9 cellular contexts compared by ENCODE assay signal in the genomic region with DNA sequence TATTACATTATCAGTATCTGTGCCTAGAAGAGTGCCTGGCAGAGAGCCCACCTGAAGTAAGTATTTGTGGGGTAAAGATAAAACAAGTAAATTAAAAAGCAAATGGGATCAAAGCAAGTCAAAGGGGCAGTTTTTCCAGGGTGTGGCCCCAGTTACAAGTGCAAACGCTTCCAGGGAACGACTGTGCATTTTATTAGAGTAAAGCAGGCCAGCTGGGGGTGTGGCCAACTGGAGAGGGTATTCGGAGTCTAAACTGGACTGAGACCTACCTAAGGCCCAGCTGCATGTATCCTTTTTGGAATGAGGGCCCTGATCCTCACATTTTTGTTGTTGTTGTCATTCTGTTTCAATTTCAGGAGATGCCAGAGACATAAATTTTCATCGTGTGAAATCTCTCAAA. TPM values are rescaled to one million over a fixed set of nuclear protein-coding genes. Genes with fewer than 3 reads are reported as not detected.
DNase-seq lines count a peak whose midpoint lies in the region; ATAC-seq and TF ChIP-seq lines count a peak whose summit lies in the region.
"Not testable (repeated sequence)": the region's sequence is repeated elsewhere in the genome, so short reads cannot be mapped to it uniquely, and the experiment has no call there.
"Had no signal": no experiment of that assay in that cellular context is flagged by ENCODE, and none has a peak within 500 bp of the region (broad histone marks: within the 10 kb centered on the region; RNA-seq: fewer than 3 reads in every experiment).

No MANE protein-coding gene starts in this region.

- DNase-seq in GM23248; type B pancreatic cell (ENCODE audit: extremely low spot score, unreplicated experiment): not testable (repeated sequence)
- DNase-seq in OCI-M1 (lab: John Stamatoyannopoulos, UW) (peak; percentile 31), colonic mucosa (peak; percentile 36), left colon (peak in 1 of 2 donors; percentile 37), osteoblast (ENCODE audit: insufficient read length, low spot score, missing footprints) (peak; percentile 42)

- H3K36me3 ChIP-seq in GM23248 (ENCODE audit: low read depth); colonic mucosa; osteoblast (ENCODE audit: insufficient read depth, low read length): not testable (repeated sequence)

- not testable (repeated sequence) for H3K9ac ChIP-seq in GM23248; colonic mucosa (ENCODE audit: low read depth in 2 of 2, low read length in 2 of 2)

- not testable (repeated sequence) for H3K9me2 ChIP-seq in GM23248 (ENCODE audit: insufficient read depth)

- intact Hi-C loops in colonic mucosa (cut with DNase I); left colon (cut with DNase I, micrococcal nuclease): not testable (repeated sequence)

- H3K4me3 Mint-ChIP-seq in type B pancreatic cell: not testable (repeated sequence)

- ATAC-seq in left colon: peak; percentile 61

- H3K27ac ChIP-seq in GM23248: peak overlapping the region; percentile 45; the same call in 1 of the 2 replicates
- H3K27ac ChIP-seq in colonic mucosa; osteoblast (ENCODE audit: low read depth, low read length): not testable (repeated sequence)

- not testable (repeated sequence) for H3K9me3 ChIP-seq in GM23248 (ENCODE audit: low read depth); colonic mucosa; osteoblast (ENCODE audit: low read depth, low read length)

- not testable (repeated sequence) for H3K36me3 Mint-ChIP-seq in type B pancreatic cell

- in situ Hi-C loops in GM23248 (cut with MboI): not testable (repeated sequence)

- H3K27me3 Mint-ChIP-seq in type B pancreatic cell: not testable (repeated sequence)

- not testable (repeated sequence) for H3K4me3 ChIP-seq in GM23248; colonic mucosa; osteoblast (ENCODE audit: insufficient read depth, low read length)

- H3K9me3 Mint-ChIP-seq in type B pancreatic cell: not testable (repeated sequence)

- H3K27ac Mint-ChIP-seq in type B pancreatic cell: peak overlapping the region; percentile 39

- H3F3A ChIP-seq in GM23248 (ENCODE audit: insufficient read depth): not testable (repeated sequence)

- H3K79me2 ChIP-seq in GM23248 (ENCODE audit: insufficient read depth): peaks cover 11% of the 10 kb centered on the region; the same call in 1 of the 2 replicates
- H3K79me2 ChIP-seq in osteoblast (ENCODE audit: insufficient read depth, low read length): not testable (repeated sequence)

- not testable (repeated sequence) for H2AFZ ChIP-seq in GM23248; osteoblast (ENCODE audit: low read length)

- not testable (repeated sequence) for H3K4me2 ChIP-seq in GM23248 (ENCODE audit: unreplicated experiment); osteoblast (ENCODE audit: insufficient read depth, low read length)

- whole genome bisulfite sequencing in GM23248 (ENCODE audit: low coverage in 1 of 2, low lambda C conversion rate in 2 of 2, missing lambda C conversion rate in 2 of 2), 2 experiments: 8 to 20% methylated on average over 4 of the region's 4 CpGs

- H3K4me1 ChIP-seq in GM23248 (ENCODE audit: insufficient read depth); colonic mucosa; osteoblast (ENCODE audit: insufficient read depth, low read length): not testable (repeated sequence)

- not testable (repeated sequence) for TF ChIP-seq CTCF in colonic mucosa (IDR thresholded peaks at IDR 0.05); osteoblast (IDR thresholded peaks at IDR 0.05; ENCODE audit: extremely low read depth, low read depth, low read length); type B pancreatic cell (conservative IDR thresholded peaks at IDR 0.05)

- H3K27me3 ChIP-seq in GM23248 (replicated peaks; ENCODE audit: insufficient read depth); colonic mucosa; osteoblast (ENCODE audit: insufficient read depth, low read length): not testable (repeated sequence)

- not testable (repeated sequence) for H3K4me1 Mint-ChIP-seq in type B pancreatic cell (ENCODE audit: unreplicated experiment)

- H4K20me1 ChIP-seq in GM23248 (ENCODE audit: insufficient read depth); osteoblast (ENCODE audit: insufficient read depth, low read length): not testable (repeated sequence)

RNA-seq across cellular contexts. Expression of a gene that starts 3.8 kb away (rescaled TPM):
- total RNA-seq in GM23248 (2014; rRNA removed; shearing (Covaris generic)): 2.0 and 6.8 TPM in 2 replicates
- 14.1 and 15.0 TPM in 2 replicates for polyA plus RNA-seq in GM23248 (2016; fragmentation: Nextera tagmentation; extraction: Ambion mirVana)
- total RNA-seq in colonic mucosa (10 to 100 TPM in 1 of 2 donors, 1 to 10 TPM in 1; 9.9 to 10.2 TPM), left colon (10 to 100 TPM; 11.8 to 15.3 TPM), osteoblast (7.7 and 10.1 TPM in 2 replicates), type B pancreatic cell (ENCODE audit: low replicate concordance) (12.0 and 16.4 TPM in 2 replicates)

RNA-seq across cellular contexts. Expression of a gene that starts 19.6 kb away (rescaled TPM):
- total RNA-seq in GM23248 (2014; rRNA removed; shearing (Covaris generic)): not detected in 2 replicates
- 0.30 and 0.59 TPM in 2 replicates for polyA plus RNA-seq in GM23248 (2016; fragmentation: Nextera tagmentation; extraction: Ambion mirVana)
- total RNA-seq in colonic mucosa: under 1 TPM; 0.37 to 0.72 TPM
- total RNA-seq in left colon: under 1 TPM; 0.73 to 0.81 TPM
- total RNA-seq in osteoblast: 0.59 and 1.4 TPM in 2 replicates
- total RNA-seq in type B pancreatic cell (ENCODE audit: low replicate concordance): 1.1 and 2.6 TPM in 2 replicates
- total RNA-seq: Daoy, G401 had no signal
- polyA plus RNA-seq: CD14-positive monocyte had no signal
